1 cellular context compared by ENCODE assay signal in genomic region chr12:47777741-47778558, GRCh38.
TF ChIP-seq lines count a peak whose summit lies in the region.

No MANE protein-coding gene starts in this region.

TF ChIP-seq in K562, 482 proteins besides CTCF, POLR2A, EP300 and RAD21 (continued from another document and continues in another):
- TF ChIP-seq ZBTB40 (IDR thresholded peaks at IDR 0.05) (no peak), ZBTB40 (CRISPR knock-in tag; IDR thresholded peaks at IDR 0.05) (no peak), HDGF (IDR thresholded peaks at IDR 0.05) (0 out of 2 replicates have a peak, but pooled peaks have one; percentile 47), SOX6 (IDR thresholded peaks at IDR 0.05) (peak; percentile 85), PTBP1 (IDR thresholded peaks at IDR 0.05; ENCODE audit: low read depth, low read length) (peak; percentile 11; the same call in 1 of the 2 replicates), BHLHE40 (IDR thresholded peaks at IDR 0.05; ENCODE audit: low read length) (peak; percentile 79), ZNF408 (CRISPR knock-in tag; IDR thresholded peaks at IDR 0.05; ENCODE audit: low read depth) (no peak), NFYB (IDR thresholded peaks at IDR 0.05; ENCODE audit: extremely low read depth, insufficient read length) (no peak), FUS (optimal IDR thresholded peaks at IDR 0.05; ENCODE audit: low read depth, low read length) (no peak), HLTF (IDR thresholded peaks at IDR 0.05) (0 out of 2 replicates have a peak, but pooled peaks have one; percentile 40), POLR2B (IDR thresholded peaks at IDR 0.05; ENCODE audit: low read depth, partially characterized antibody) (no peak), NCOA1 (IDR thresholded peaks at IDR 0.05; ENCODE audit: low read depth) (peak; percentile 40; the same call in 1 of the 2 replicates), NFIC (IDR thresholded peaks at IDR 0.05) (peak; percentile 85), TAF9B (IDR thresholded peaks at IDR 0.05; ENCODE audit: partially characterized antibody) (no peak), MLLT1 (IDR thresholded peaks at IDR 0.05) (peak in 1 of 2 experiments; percentile 60; a peak in 1 of 4 replicates), L3MBTL2 (IDR thresholded peaks at IDR 0.05) (peak; percentile 43; the same call in 1 of the 2 replicates), HDAC1 (IDR thresholded peaks at IDR 0.05) (peak in 1 of 2 experiments; percentile 85; a peak in 2 of 4 replicates), SPI1 (IDR thresholded peaks at IDR 0.05; ENCODE audit: borderline replicate concordance, low read depth, low read length) (peak; percentile 85), HDAC2 (IDR thresholded peaks at IDR 0.05) (peak; percentile 60; the same call in 1 of the 2 replicates), TAL1 (IDR thresholded peaks at IDR 0.05) (peak; percentile 90), TCF3 (CRISPR knock-in tag; IDR thresholded peaks at IDR 0.05) (peak; percentile 88), CSDE1 (IDR thresholded peaks at IDR 0.05) (no peak), ELF4 (CRISPR knock-in tag; IDR thresholded peaks at IDR 0.05) (0 out of 2 replicates have a peak, but pooled peaks have one; percentile 52), PML (IDR thresholded peaks at IDR 0.05; ENCODE audit: low read length) (peak; percentile 92), HEY1 (CRISPR knock-in tag; IDR thresholded peaks at IDR 0.05; ENCODE audit: borderline replicate concordance) (no peak), NBN (IDR thresholded peaks at IDR 0.05; ENCODE audit: low read depth) (0 out of 2 replicates have a peak, but pooled peaks have one; percentile 62), RERE (CRISPR knock-in tag; IDR thresholded peaks at IDR 0.05; ENCODE audit: borderline replicate concordance) (0 out of 2 replicates have a peak, but pooled peaks have one; percentile 70), ATF7 (IDR thresholded peaks at IDR 0.05) (peak; percentile 38; the same call in 1 of the 2 replicates), TSC22D4 (tag; IDR thresholded peaks at IDR 0.05) (no peak), NFE2 (IDR thresholded peaks at IDR 0.05; ENCODE audit: low read depth) (peak; percentile 45; the same call in 1 of the 2 replicates), TEAD1 (CRISPR knock-in tag; IDR thresholded peaks at IDR 0.05) (peak in 1 of 2 experiments; percentile 51; a peak in 1 of 4 replicates), RFX1 (IDR thresholded peaks at IDR 0.05) (no peak), ZNF384 (IDR thresholded peaks at IDR 0.05; ENCODE audit: low read depth, low read length) (no peak), ZNF239 (CRISPR knock-in tag; IDR thresholded peaks at IDR 0.05) (peak; percentile 53; the same call in 1 of the 2 replicates), FOSL1 (tag; conservative IDR thresholded peaks at IDR 0.05) (0 out of 2 replicates have a peak, but pooled peaks have one; percentile 35), MYNN (IDR thresholded peaks at IDR 0.05) (peak; percentile 73; the same call in 1 of the 2 replicates), MYNN (CRISPR knock-in tag; IDR thresholded peaks at IDR 0.05) (no peak), NCOR1 (IDR thresholded peaks at IDR 0.05) (peak; percentile 90), PBX2 (CRISPR knock-in tag; IDR thresholded peaks at IDR 0.05; ENCODE audit: low read depth) (peak; percentile 52; the same call in 1 of the 2 replicates), PBX2 (tag; conservative IDR thresholded peaks at IDR 0.05; ENCODE audit: low read depth) (peak; percentile 51), GATAD2B (IDR thresholded peaks at IDR 0.05; ENCODE audit: borderline replicate concordance) (0 out of 2 replicates have a peak, but pooled peaks have one; percentile 29)
- TF ChIP-seq, protein P1, sequence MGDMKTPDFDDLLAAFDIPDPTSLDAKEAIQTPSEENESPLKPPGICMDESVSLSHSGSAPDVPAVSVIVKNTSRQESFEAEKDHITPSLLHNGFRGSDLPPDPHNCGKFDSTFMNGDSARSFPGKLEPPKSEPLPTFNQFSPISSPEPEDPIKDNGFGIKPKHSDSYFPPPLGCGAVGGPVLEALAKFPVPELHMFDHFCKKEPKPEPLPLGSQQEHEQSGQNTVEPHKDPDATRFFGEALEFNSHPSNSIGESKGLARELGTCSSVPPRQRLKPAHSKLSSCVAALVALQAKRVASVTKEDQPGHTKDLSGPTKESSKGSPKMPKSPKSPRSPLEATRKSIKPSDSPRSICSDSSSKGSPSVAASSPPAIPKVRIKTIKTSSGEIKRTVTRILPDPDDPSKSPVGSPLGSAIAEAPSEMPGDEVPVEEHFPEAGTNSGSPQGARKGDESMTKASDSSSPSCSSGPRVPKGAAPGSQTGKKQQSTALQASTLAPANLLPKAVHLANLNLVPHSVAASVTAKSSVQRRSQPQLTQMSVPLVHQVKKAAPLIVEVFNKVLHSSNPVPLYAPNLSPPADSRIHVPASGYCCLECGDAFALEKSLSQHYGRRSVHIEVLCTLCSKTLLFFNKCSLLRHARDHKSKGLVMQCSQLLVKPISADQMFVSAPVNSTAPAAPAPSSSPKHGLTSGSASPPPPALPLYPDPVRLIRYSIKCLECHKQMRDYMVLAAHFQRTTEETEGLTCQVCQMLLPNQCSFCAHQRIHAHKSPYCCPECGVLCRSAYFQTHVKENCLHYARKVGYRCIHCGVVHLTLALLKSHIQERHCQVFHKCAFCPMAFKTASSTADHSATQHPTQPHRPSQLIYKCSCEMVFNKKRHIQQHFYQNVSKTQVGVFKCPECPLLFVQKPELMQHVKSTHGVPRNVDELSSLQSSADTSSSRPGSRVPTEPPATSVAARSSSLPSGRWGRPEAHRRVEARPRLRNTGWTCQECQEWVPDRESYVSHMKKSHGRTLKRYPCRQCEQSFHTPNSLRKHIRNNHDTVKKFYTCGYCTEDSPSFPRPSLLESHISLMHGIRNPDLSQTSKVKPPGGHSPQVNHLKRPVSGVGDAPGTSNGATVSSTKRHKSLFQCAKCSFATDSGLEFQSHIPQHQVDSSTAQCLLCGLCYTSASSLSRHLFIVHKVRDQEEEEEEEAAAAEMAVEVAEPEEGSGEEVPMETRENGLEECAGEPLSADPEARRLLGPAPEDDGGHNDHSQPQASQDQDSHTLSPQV (IDR thresholded peaks at IDR 0.05): peak; percentile 54
